In the genomic region with DNA sequence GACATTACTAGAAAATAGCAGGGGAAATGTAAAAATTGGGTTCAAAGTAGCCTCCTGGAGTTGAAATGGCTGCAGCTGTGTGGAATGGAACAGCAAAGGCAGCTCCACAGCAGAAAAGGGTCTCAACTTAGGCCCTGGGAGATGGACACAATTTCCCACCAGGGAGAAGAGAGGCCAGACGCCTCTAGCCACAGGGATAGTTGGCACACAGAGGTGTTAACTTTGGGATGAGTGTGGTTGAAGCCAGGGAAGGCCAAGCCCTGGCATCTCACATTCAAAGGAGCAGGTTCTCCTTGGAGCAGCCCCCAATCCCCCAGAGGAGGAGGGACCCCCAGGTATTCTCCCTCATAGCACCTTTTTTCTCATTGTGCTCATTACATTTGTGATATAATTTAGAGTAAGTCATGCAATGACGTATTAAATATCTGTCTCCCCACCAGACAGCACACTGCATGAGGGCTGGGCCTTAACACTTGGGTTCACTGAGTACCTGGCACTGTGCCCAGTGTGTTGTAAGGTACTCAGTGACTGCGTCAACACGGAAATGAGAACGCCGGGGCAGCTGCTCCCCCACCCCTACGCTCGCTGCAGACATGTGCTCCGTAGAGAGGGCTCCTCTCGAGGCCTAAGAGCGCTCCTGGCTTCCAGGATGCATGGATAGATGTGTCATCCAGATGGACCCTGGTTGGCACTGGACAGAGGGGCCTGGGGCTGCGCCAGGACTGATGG, we compare ENCODE assay signal across 1 cellular context.
TF ChIP-seq lines count a peak whose summit lies in the region.

No MANE protein-coding gene starts in this region.

TF ChIP-seq in WTC11, 78 proteins besides CTCF, POLR2A, EP300 and RAD21 (continued from another document):
- TF ChIP-seq, protein P1, sequence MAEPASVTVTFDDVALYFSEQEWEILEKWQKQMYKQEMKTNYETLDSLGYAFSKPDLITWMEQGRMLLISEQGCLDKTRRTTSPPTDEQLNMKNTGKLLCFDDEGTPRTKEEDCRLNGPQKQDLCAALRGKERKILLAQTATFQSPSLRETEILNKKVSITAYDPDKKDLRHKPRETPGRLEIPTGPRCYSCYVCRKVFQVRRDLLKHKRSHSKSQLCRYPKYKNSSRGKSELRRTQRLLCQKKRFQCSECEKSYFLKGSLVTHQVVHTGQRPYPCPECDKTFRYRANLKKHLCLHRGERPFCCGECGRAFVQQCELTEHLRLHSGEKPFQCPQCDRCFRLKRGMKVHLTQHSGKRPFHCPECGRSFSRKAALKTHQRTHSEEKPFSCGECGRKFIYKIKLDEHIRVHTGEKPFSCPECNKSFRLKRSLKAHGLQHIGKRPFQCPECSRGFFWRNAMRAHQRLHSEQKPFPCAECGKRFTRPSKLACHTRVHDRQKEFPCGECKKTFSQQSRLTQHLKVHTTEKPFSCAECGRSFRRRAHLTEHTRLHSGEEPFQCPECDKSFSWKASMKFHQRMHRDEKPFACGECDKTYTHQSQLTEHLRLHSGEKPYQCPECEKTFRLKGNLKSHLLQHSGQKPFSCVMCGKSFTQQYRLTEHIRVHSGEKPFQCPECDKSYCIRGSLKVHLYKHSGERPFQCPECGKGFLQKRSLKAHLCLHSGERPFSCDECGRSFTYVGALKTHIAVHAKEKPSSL (CRISPR knock-in tag; conservative IDR thresholded peaks at IDR 0.05) = no peak
- TF ChIP-seq ZNF317 (CRISPR knock-in tag; IDR thresholded peaks at IDR 0.05; ENCODE audit: borderline replicate concordance, low read depth) (no peak), PRRX2 (CRISPR knock-in tag; IDR thresholded peaks at IDR 0.05) (no peak), ZNF396 (CRISPR knock-in tag; IDR thresholded peaks at IDR 0.05; ENCODE audit: borderline replicate concordance) (no peak)
TF ChIP-seq in WTC11: peak in this region for 0.
